ENCODE assay signal across 8 cellular contexts in the genomic region with DNA sequence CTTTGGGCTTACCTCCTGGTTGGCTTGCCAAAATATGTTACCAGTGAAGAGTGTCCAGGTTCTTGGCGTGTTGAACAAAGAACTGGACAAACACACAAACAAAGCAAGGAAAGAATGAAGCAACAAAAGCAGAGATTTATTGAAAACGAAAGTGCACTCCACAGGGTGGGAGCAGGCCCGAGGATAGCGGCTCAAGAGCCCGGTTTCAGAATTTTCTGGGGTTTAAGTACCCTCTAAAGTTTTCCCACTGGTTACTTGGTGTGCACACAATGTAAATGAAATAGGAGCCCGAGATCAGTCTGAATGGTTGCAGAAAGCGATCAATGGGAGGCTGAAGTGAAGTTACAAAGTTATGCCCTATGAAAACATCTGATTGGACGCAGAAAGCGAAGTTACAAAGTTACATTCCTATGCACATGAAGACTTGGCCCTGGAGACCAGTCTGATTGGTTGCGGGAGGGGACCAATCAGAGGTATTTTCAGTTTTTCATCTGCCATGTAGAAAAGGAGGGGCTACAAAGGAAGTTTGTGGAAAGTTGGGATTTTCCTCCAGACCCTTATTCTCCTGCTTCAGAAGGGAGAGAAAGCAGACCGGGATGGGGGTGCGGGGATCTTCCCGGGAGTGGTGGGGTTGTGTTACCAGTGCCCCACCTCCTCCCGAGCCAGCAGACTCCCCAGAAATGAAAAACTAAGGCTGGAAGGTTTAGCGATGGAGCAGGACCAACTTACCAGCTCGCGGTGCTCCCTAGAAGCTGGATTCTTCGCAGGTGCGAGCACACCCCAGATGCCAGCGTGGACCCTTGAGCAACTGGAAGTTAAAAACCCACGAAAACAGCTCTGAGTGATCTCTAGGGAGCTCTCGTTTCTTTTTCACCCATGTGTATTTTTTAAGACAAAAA. TPM values are rescaled to one million over a fixed set of nuclear protein-coding genes. Genes with fewer than 3 reads are reported as not detected.
A peak's percentile ranks its signal among the peaks of the same experiment; 100 is the strongest.
DNase-seq lines count a peak whose midpoint lies in the region; ATAC-seq and TF ChIP-seq lines count a peak whose summit lies in the region.

A gene (minus strand): TSS at position 325 of the 899 bp plus-strand sequence. CDS start 9,472 bp downstream, outside the sequence.

- no peak for TF ChIP-seq POLR2A in right lobe of liver (IDR thresholded peaks at IDR 0.05)

- ATAC-seq in HG03442 (IDR thresholded peaks at IDR 0.05; ENCODE audit: unreplicated experiment): peak; percentile 75
- peak; percentile 58 for ATAC-seq in WTC11
- peak; percentile 75 to 85 (median 80) for ATAC-seq in right lobe of liver

- H3K27me3 Mint-ChIP-seq in WTC11 (ENCODE audit: low read depth): peaks cover 86% of the 10 kb centered on the region

- H3K4me3 ChIP-seq in right lobe of liver: peak within 1 kb of the TSS; percentile 42 to 58 (median 51)

- no peak for TF ChIP-seq CTCF in WTC11 (IDR thresholded peaks at IDR 0.05)
- no peak for TF ChIP-seq CTCF in right lobe of liver (IDR thresholded peaks at IDR 0.05)

- peak; percentile 58 for DNase-seq in AG08395 (ENCODE audit: low spot score)
- peak; percentile 37 for DNase-seq in GM19240 (ENCODE audit: insufficient read length, low spot score)
- peak; percentile 40 for DNase-seq in WTC11 (ENCODE audit: low spot score)
- DNase-seq in dedifferentiated amniotic fluid mesenchymal stem cell (ENCODE audit: extremely low spot score): peak; percentile 97
- DNase-seq in right lobe of liver: peak in 1 of 3 donors; percentile 55
- peak; percentile 47 for DNase-seq in stimulated activated CD8-positive, alpha-beta memory T cell treated with anti-CD3 and anti-CD28 coated beads, Interleukin-4, amount 100 ng/mL, for 48 hours
- DNase-seq in Kasumi-1 (lab: John Stamatoyannopoulos, UW): no peak

- H3K27ac ChIP-seq in right lobe of liver: peak within 1 kb of the TSS; percentile 61 to 89 (median 73)

- H3K36me3 ChIP-seq in right lobe of liver: no peaks in the 10 kb centered on the region

- POLR2A ChIA-PET in WTC11 (lab: Charles Lee): interaction anchor here (2.0 kb wide), 1 partner anchor 16 kb away, joined by 32 read pairs; a partner anchor contains a TSS

- H3K4me3 Mint-ChIP-seq in WTC11: peak within 1 kb of the TSS; percentile 91

- CTCF ChIA-PET in WTC11 (lab: Charles Lee): interaction anchor here (1.3 to 2.7 kb wide), 4 partner anchors 13 to 119 kb away, joined by 3 to 13 read pairs (median 8); a partner anchor contains a TSS

- intact Hi-C loops in right lobe of liver (cut with DNase I): no loop called here

- H3K27me3 ChIP-seq in right lobe of liver: no peaks in the 10 kb centered on the region

- no peaks in the 10 kb centered on the region for H3K9me3 ChIP-seq in right lobe of liver

- H3K27ac Mint-ChIP-seq in WTC11: peak within 1 kb of the TSS; percentile 98

- H3K36me3 Mint-ChIP-seq in WTC11: no peaks in the 10 kb centered on the region

- peaks cover 78% of the 10 kb centered on the region for H3K4me1 Mint-ChIP-seq in WTC11

- 20% methylated on average over 21 of the region's 22 CpGs for WGBS in right lobe of liver (ENCODE audit: insufficient coverage, low coverage, low lambda C conversion rate, missing lambda C conversion rate)

- H3K4me1 ChIP-seq in right lobe of liver: peaks cover 0 to 10% (median 0%) of the 10 kb centered on the region in 4 donors

- no peaks in the 10 kb centered on the region for H3K9me3 Mint-ChIP-seq in WTC11

TF ChIP-seq in WTC11, 78 proteins besides CTCF, POLR2A, EP300 and RAD21:
- TF ChIP-seq NFYB (CRISPR knock-in tag; conservative IDR thresholded peaks at IDR 0.05; ENCODE audit: low read depth) (peak; percentile 50; the same call in 1 of the 2 replicates), ZNF263 (CRISPR knock-in tag; IDR thresholded peaks at IDR 0.05; ENCODE audit: low read depth) (peak; percentile 77; the same call in 1 of the 2 replicates)
- TF ChIP-seq, protein P1, sequence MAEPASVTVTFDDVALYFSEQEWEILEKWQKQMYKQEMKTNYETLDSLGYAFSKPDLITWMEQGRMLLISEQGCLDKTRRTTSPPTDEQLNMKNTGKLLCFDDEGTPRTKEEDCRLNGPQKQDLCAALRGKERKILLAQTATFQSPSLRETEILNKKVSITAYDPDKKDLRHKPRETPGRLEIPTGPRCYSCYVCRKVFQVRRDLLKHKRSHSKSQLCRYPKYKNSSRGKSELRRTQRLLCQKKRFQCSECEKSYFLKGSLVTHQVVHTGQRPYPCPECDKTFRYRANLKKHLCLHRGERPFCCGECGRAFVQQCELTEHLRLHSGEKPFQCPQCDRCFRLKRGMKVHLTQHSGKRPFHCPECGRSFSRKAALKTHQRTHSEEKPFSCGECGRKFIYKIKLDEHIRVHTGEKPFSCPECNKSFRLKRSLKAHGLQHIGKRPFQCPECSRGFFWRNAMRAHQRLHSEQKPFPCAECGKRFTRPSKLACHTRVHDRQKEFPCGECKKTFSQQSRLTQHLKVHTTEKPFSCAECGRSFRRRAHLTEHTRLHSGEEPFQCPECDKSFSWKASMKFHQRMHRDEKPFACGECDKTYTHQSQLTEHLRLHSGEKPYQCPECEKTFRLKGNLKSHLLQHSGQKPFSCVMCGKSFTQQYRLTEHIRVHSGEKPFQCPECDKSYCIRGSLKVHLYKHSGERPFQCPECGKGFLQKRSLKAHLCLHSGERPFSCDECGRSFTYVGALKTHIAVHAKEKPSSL (CRISPR knock-in tag; conservative IDR thresholded peaks at IDR 0.05): no peak
TF ChIP-seq in WTC11: peak in this region for 2.

RNA-seq across cellular contexts. Expression of the gene that starts here (rescaled TPM):
- total RNA-seq in WTC11 (2021) (12.2 to 12.7 TPM (median 12.4 TPM) in 3 replicates), right lobe of liver (1 to 10 TPM in 5 of 6 experiments, under 1 TPM in 1; 0.84 to 3.3 (median 1.6) TPM)

Comparison
In these comparisons a context has a peak if more than half of its experiments do, and no peak if none do; other contexts are left out.
1. DNase-seq: peak in AG08395 (single experiment), GM19240 (single experiment), WTC11 (single experiment), dedifferentiated amniotic fluid mesenchymal stem cell (single experiment) and stimulated activated CD8-positive, alpha-beta memory T cell treated with anti-CD3 and anti-CD28 coated beads, Interleukin-4, amount 100 ng/mL, for 48 hours (single experiment); none in Kasumi-1 (0 of 2).
2. Peak in every context shown above with its lines, with median percentiles within 50 percentile points of each other: ATAC-seq.